In genomic region chr21:17903029-17903806, GRCh38 we compare ENCODE assay signal across 8 cellular contexts.
DNase-seq lines count a peak whose midpoint lies in the region; ATAC-seq, FAIRE-seq and TF ChIP-seq lines count a peak whose summit lies in the region.

No MANE protein-coding gene starts in this region.

- no peak overlapping the region for H3K27ac ChIP-seq in small intestine (ENCODE audit: low read depth in 1 of 2, low read length in 1 of 2)

- no peaks in the 10 kb centered on the region for H3K9me3 ChIP-seq in small intestine (ENCODE audit: control insufficient read depth, low read depth)

- DNase-seq in COLO829 (ENCODE audit: low spot score) = peak; percentile 37
- peak; percentile 24 for DNase-seq in KBM-7
- peak; percentile 49 for DNase-seq in RPMI7951 (ENCODE audit: low read depth)
- DNase-seq in fibroblast of mammary gland (ENCODE audit: low read depth) = peak; percentile 55
- peak; percentile 34 for DNase-seq in small intestine
- no peak for DNase-seq in GM19240 (ENCODE audit: insufficient read length, low spot score)

- no peaks in the 10 kb centered on the region for H3K27me3 ChIP-seq in small intestine (ENCODE audit: control insufficient read depth in 2 of 2, insufficient read depth in 2 of 2, low read length in 2 of 2)

- FAIRE-seq in small intestine (lab: Jason Lieb, UNC) = peak; percentile 75

- H3K4me3 ChIP-seq in fibroblast of mammary gland (ENCODE audit: control insufficient read depth, low read depth, low read length) (no peak overlapping the region), small intestine (ENCODE audit: low read depth in 1 of 2, low read length in 2 of 2) (no peak overlapping the region)

- TF ChIP-seq CTCF in fibroblast of mammary gland (conservative IDR thresholded peaks at IDR 0.05; ENCODE audit: control insufficient read depth, insufficient read depth, low read depth, low read length) = no peak

- in situ Hi-C loops in KBM-7 (cut with MboI; ENCODE audit: low pct_unique_long_range_greater_than_20kb, low sequenced_read_pairs) = loop anchor here (25.0 kb wide), 1 partner anchor 216 kb away; no protein-coding TSS in a partner anchor

- H3K4me1 ChIP-seq in small intestine (ENCODE audit: control insufficient read depth in 2 of 2, insufficient read depth in 1 of 2, low read depth in 1 of 2, low read length in 1 of 2) = no peaks in the 10 kb centered on the region

- no peak for ATAC-seq in HG02981 (IDR thresholded peaks at IDR 0.05; ENCODE audit: unreplicated experiment)
- ATAC-seq in HG02588 (IDR thresholded peaks at IDR 0.05; ENCODE audit: unreplicated experiment) = no peak

- no peaks in the 10 kb centered on the region for H3K36me3 ChIP-seq in small intestine (ENCODE audit: control insufficient read depth in 2 of 2, insufficient read depth in 2 of 2, low read length in 2 of 2)

- 51 to 63% (median 62%) methylated on average over 4 of the region's 4 CpGs for WGBS in small intestine, 3 donors
